In genomic region chr12:52006726-52007157, GRCh38 we compare ENCODE assay signal across 8 cellular contexts. TPM values are rescaled to one million over a fixed set of nuclear protein-coding genes. Genes with fewer than 3 reads are reported as not detected.
DNase-seq lines count a peak whose midpoint lies in the region; ATAC-seq and TF ChIP-seq lines count a peak whose summit lies in the region.

Gene TAMALIN, plus strand, starts transcription at chr12:52006946. Its CDS starts 74 bp downstream, at chr12:52007020.

- no peaks in the 10 kb centered on the region for H3K9me3 Mint-ChIP-seq in endothelial cell (ENCODE audit: unreplicated experiment)

- DNase-seq in COLO668 (lab: John Stamatoyannopoulos, UW; ENCODE audit: unreplicated experiment): peak; percentile 62
- peak; percentile 78 for DNase-seq in NCI-H146 (lab: John Stamatoyannopoulos, UW)
- peak; percentile 67 to 70 for DNase-seq in activated CD8-positive, alpha-beta memory T cell treated with anti-CD3 and anti-CD28 coated beads for 4 hours (ENCODE audit: low read depth in 2 of 2)
- peak; percentile 75 for DNase-seq in endothelial cell (ENCODE audit: low spot score)
- peak; percentile 60 to 68 for DNase-seq in stimulated activated CD8-positive, alpha-beta memory T cell treated with anti-CD3 and anti-CD28 coated beads, Interleukin-4, amount 100 ng/mL, for 4 hours (ENCODE audit: low read depth in 2 of 2, low spot score in 1 of 2)
- DNase-seq in SHP77 treated with DMSO at 0.1 percent for 48 hours (lab: John Stamatoyannopoulos, UW): no peak

- H3K36me3 Mint-ChIP-seq in endothelial cell (ENCODE audit: low read depth, unreplicated experiment): peaks cover 9% of the 10 kb centered on the region

- H3K9ac ChIP-seq in mucosa of rectum (ENCODE audit: low read depth in 1 of 2, low read length in 2 of 2): peak within 1 kb of the TSS; percentile 47 to 72

- peak within 1 kb of the TSS; percentile 60 to 67 for H3K4me3 ChIP-seq in mucosa of rectum (ENCODE audit: low read length in 2 of 2)

- peaks cover 11 to 21% of the 10 kb centered on the region in 2 donors for H3K4me1 ChIP-seq in mucosa of rectum (ENCODE audit: control insufficient read depth in 2 of 2, insufficient read depth in 2 of 2, low read length in 2 of 2)

- H3K27me3 ChIP-seq in mucosa of rectum (ENCODE audit: control insufficient read depth in 2 of 2, insufficient read depth in 2 of 2, low read length in 2 of 2): peaks cover 8 to 13% of the 10 kb centered on the region in 2 donors

- peaks cover 29% of the 10 kb centered on the region for H3K4me1 Mint-ChIP-seq in endothelial cell (ENCODE audit: unreplicated experiment)

- H3K4me3 Mint-ChIP-seq in endothelial cell (ENCODE audit: unreplicated experiment): peak within 1 kb of the TSS; percentile 94

- no peaks in the 10 kb centered on the region for H3K9me3 ChIP-seq in mucosa of rectum (ENCODE audit: control insufficient read depth in 2 of 2, low read length in 2 of 2)

- H3K27ac ChIP-seq in mucosa of rectum (ENCODE audit: low read depth in 2 of 2, low read length in 2 of 2): peak within 1 kb of the TSS; percentile 65 to 79

- ATAC-seq in HG03095 (IDR thresholded peaks at IDR 0.05; ENCODE audit: unreplicated experiment): no peak

- peaks cover 14% of the 10 kb centered on the region for H3K27me3 Mint-ChIP-seq in endothelial cell (ENCODE audit: unreplicated experiment)

- no peaks in the 10 kb centered on the region for H3K36me3 ChIP-seq in mucosa of rectum (ENCODE audit: control insufficient read depth in 2 of 2, insufficient read depth in 2 of 2, low read length in 2 of 2)

- TF ChIP-seq CTCF in endothelial cell (IDR thresholded peaks at IDR 0.05; ENCODE audit: unreplicated experiment): no peak

- H3K27ac Mint-ChIP-seq in endothelial cell (ENCODE audit: unreplicated experiment): peak within 1 kb of the TSS; percentile 61

RNA-seq across cellular contexts. Expression of gene TAMALIN, which starts in this region (rescaled TPM):
- total RNA-seq in endothelial cell (ENCODE audit: unreplicated experiment): 29.7 TPM
